In the genomic region with DNA sequence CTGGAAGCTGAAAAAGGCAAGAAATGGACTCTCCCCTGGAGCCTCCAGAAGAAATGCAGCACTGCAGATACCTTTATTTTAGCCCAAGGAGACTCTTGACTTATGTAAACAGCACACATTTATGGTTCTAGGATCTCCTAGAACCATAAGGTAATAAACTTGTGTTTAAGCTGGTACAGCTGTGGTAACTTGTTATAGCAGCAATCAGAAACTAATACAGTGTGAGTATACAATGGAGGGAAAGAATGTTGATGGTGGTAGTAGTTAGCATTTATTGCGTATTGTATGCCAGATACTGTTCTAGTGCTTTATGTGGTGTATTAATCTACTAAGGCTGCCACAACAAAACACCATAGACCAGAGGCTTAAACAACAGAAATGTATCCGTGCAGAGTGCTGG, we compare ENCODE assay signal across 37 cellular contexts.
"Had no signal": no experiment of that assay in that cellular context is flagged by ENCODE, and none has a peak within 500 bp of the region (broad histone marks: within the 10 kb centered on the region; RNA-seq: fewer than 3 reads in every experiment).

No MANE protein-coding gene starts in this region.

- H3K4me3 ChIP-seq: adrenal gland, body of pancreas, breast epithelium had no signal

- H3K9me3 ChIP-seq: adrenal gland, body of pancreas, breast epithelium had no signal

- H3K27ac ChIP-seq: adrenal gland, body of pancreas, brain microvascular endothelial cell, breast epithelium, VCaP had no signal

- H3K27ac Mint-ChIP-seq: activated B cell treated with CpG ODN at 0.5 μM for 24 hours; activated CD4-positive, alpha-beta memory T cell treated with anti-CD3 and anti-CD28 coated beads for 36 hours; activated CD8-positive, alpha-beta T cell treated with anti-CD3 and anti-CD28 coated beads for 36 hours; activated naive CD4-positive, alpha-beta T cell treated with anti-CD3 and anti-CD28 coated beads for 36 hours; activated naive CD8-positive, alpha-beta T cell treated with anti-CD3 and anti-CD28 coated beads for 36 hours; activated T-cell treated with anti-CD3 and anti-CD28 coated beads, Interleukin-2, amount 50 U/mL, for 72 hours; T-helper 1 cell treated with Interleukin-12 subunit alpha and Interleukin-12 subunit beta and Interleukin-4 antibody, amounts not matched to agents 30 μg/mL and 1 μg/mL, for 36 hours; T-helper 2 cell treated with Interferon-gamma antibody and Interleukin-4, amounts not matched to agents 5 μg/mL and 100 μg/mL, for 36 hours had no signal

- H3K4me3 Mint-ChIP-seq: activated B cell treated with CpG ODN at 0.5 μM for 24 hours; activated CD4-positive, alpha-beta memory T cell treated with anti-CD3 and anti-CD28 coated beads for 36 hours; activated CD4-positive, alpha-beta T cell treated with anti-CD3 and anti-CD28 coated beads, Interleukin-2, amount 10 ng/mL, durations not matched to agents 24 days and 14 days; activated CD8-positive, alpha-beta T cell treated with anti-CD3 and anti-CD28 coated beads for 36 hours; activated naive CD4-positive, alpha-beta T cell treated with anti-CD3 and anti-CD28 coated beads for 36 hours; activated naive CD8-positive, alpha-beta T cell treated with anti-CD3 and anti-CD28 coated beads for 36 hours; activated T-cell treated with anti-CD3 and anti-CD28 coated beads, Interleukin-2, amount 50 U/mL, for 4 hours; activated T-helper 1 cell treated with anti-CD3 and anti-CD28 coated beads, Interleukin-12 subunit alpha, Interleukin-12 subunit beta, Interleukin-2, Interleukin-4 antibody, amounts not matched to agents 30 ng/mL and 10 ng/mL and 1 ng/mL, durations not matched to agents 14 hours and 24 hours and 36 hours; activated T-helper 17 cell treated with anti-CD3 and anti-CD28 coated beads, Interleukin-2, amount 50 U/mL, for 72 hours; T-helper 1 cell treated with Interleukin-12 subunit alpha and Interleukin-12 subunit beta and Interleukin-4 antibody, amounts not matched to agents 30 μg/mL and 1 μg/mL, for 36 hours; T-helper 2 cell treated with Interferon-gamma antibody and Interleukin-4, amounts not matched to agents 5 μg/mL and 100 μg/mL, for 36 hours had no signal

- FAIRE-seq: astrocyte, TTC549 had no signal

- H3K36me3 Mint-ChIP-seq: activated CD4-positive, alpha-beta memory T cell treated with anti-CD3 and anti-CD28 coated beads for 36 hours; activated naive CD8-positive, alpha-beta T cell treated with anti-CD3 and anti-CD28 coated beads for 36 hours had no signal

- H3K4me1 Mint-ChIP-seq: activated B cell treated with CpG ODN at 0.5 μM for 24 hours had no signal

- DNase-seq: activated B cell treated with CpG ODN at 0.5 μM for 24 hours; activated CD4-positive, alpha-beta memory T cell treated with anti-CD3 and anti-CD28 coated beads for 36 hours; activated CD4-positive, alpha-beta T cell treated with anti-CD3 and anti-CD28 coated beads for 4 hours; activated CD4-positive, alpha-beta T cell treated with anti-CD3 and anti-CD28 coated beads, Interleukin-2, amount 10 ng/mL, durations not matched to agents 24 days and 14 days; activated CD4-positive, alpha-beta T cell treated with anti-CD3 and anti-CD28 coated beads, Interleukin-2, amount 50 U/mL, for 1 hour; activated CD4-positive, alpha-beta T cell treated with anti-CD3 and anti-CD28 coated beads, Interleukin-2, amount 50 U/mL, for 4 hours; activated CD4-positive, CD25-positive, alpha-beta regulatory T cell treated with anti-CD3 and anti-CD28 coated beads, Interleukin-2, amount 50 U/mL, for 72 hours; activated CD8-positive, alpha-beta memory T cell treated with anti-CD3 and anti-CD28 coated beads, Interleukin-2, amount 50 U/mL, for 4 hours; activated CD8-positive, alpha-beta T cell treated with anti-CD3 and anti-CD28 coated beads for 36 hours; activated effector memory CD4-positive, alpha-beta T cell treated with anti-CD3 and anti-CD28 coated beads, Interleukin-2, amount 50 U/mL, for 16 hours; activated gamma-delta T cell treated with Interleukin-2 at 50 U/mL for 16 hours; activated naive CD4-positive, alpha-beta T cell; activated naive CD4-positive, alpha-beta T cell treated with anti-CD3 and anti-CD28 coated beads for 36 hours; activated naive CD4-positive, alpha-beta T cell treated with anti-CD3 and anti-CD28 coated beads, Interleukin-2, amount 50 U/mL, for 16 hours; activated naive CD8-positive, alpha-beta T cell treated with anti-CD3 and anti-CD28 coated beads for 36 hours; activated T-cell treated with anti-CD3 and anti-CD28 coated beads for 4 hours; activated T-cell treated with anti-CD3 and anti-CD28 coated beads, Interleukin-2, amount 50 U/mL, for 1 hour; activated T-cell treated with anti-CD3 and anti-CD28 coated beads, Interleukin-2, amount 50 U/mL, for 4 hours; activated T-cell treated with anti-CD3 and anti-CD28 coated beads, Interleukin-2, amount 50 U/mL, for 72 hours; adrenal gland; amniotic stem cell; aorta; body of pancreas; brain microvascular endothelial cell; cerebellar nuclear complex; T-helper 2 cell; T-helper 9 cell had no signal

- H3K27me3 Mint-ChIP-seq: activated CD4-positive, alpha-beta memory T cell treated with anti-CD3 and anti-CD28 coated beads for 36 hours; activated CD4-positive, alpha-beta T cell treated with anti-CD3 and anti-CD28 coated beads, Interleukin-2, amount 10 ng/mL, durations not matched to agents 24 days and 14 days; activated CD8-positive, alpha-beta T cell treated with anti-CD3 and anti-CD28 coated beads for 36 hours; activated naive CD8-positive, alpha-beta T cell treated with anti-CD3 and anti-CD28 coated beads for 36 hours; activated T-helper 17 cell treated with anti-CD3 and anti-CD28 coated beads, Interleukin-2, amount 50 U/mL, for 72 hours; central memory CD8-positive, alpha-beta T cell had no signal

- H3K27me3 ChIP-seq: adrenal gland, body of pancreas, brain microvascular endothelial cell, breast epithelium had no signal

- H3K9me3 Mint-ChIP-seq: activated T-cell treated with anti-CD3 and anti-CD28 coated beads, Interleukin-2, amount 50 U/mL, for 4 hours; activated T-helper 17 cell treated with anti-CD3 and anti-CD28 coated beads, Interleukin-2, amount 50 U/mL, for 72 hours; central memory CD8-positive, alpha-beta T cell had no signal

- ATAC-seq: activated CD8-positive, alpha-beta T cell treated with anti-CD3 and anti-CD28 coated beads for 36 hours; activated naive CD4-positive, alpha-beta T cell treated with anti-CD3 and anti-CD28 coated beads, Interleukin-2, amount 50 U/mL, for 72 hours; activated T-cell treated with anti-CD3 and anti-CD28 coated beads, Interleukin-2, amount 50 U/mL, for 4 hours; activated T-cell treated with anti-CD3 and anti-CD28 coated beads, Interleukin-2, amount 50 U/mL, for 72 hours; body of pancreas had no signal

- H3K36me3 ChIP-seq: adrenal gland, brain microvascular endothelial cell, breast epithelium had no signal
